Comparison of ENCODE assay signal across 8 cellular contexts in genomic region chr12:55715833-55716581, GRCh38. TPM values are rescaled to one million over a fixed set of nuclear protein-coding genes. Genes with fewer than 3 reads are reported as not detected.
A peak's percentile ranks its signal among the peaks of the same experiment; 100 is the strongest.
DNase-seq lines count a peak whose midpoint lies in the region; ATAC-seq and TF ChIP-seq lines count a peak whose summit lies in the region.

Gene BLOC1S1, plus strand, starts transcription at chr12:55716046. Its CDS starts 6 bp downstream, at chr12:55716052.

- H2AFZ ChIP-seq in PC-9, result peak within 1 kb of the TSS; percentile 99

- H3K9ac ChIP-seq in mucosa of rectum (ENCODE audit: low read depth in 1 of 2, low read length in 2 of 2), result peak within 1 kb of the TSS; percentile 82 to 94

- H3K79me2 ChIP-seq in PC-9 (ENCODE audit: low read depth), result peaks cover 5% of the 10 kb centered on the region; the same call in 1 of the 2 replicates

- peaks cover 26% of the 10 kb centered on the region for H3F3A ChIP-seq in PC-9 (ENCODE audit: insufficient read depth, low read depth)

- intact Hi-C loops in PC-9 (cut with micrococcal nuclease; ENCODE audit: unreplicated experiment), result no loop called here

- peaks cover 36% of the 10 kb centered on the region for H3K4me1 ChIP-seq in PC-9 (replicated peaks; ENCODE audit: insufficient read depth)
- peaks cover 49 to 51% of the 10 kb centered on the region in 2 donors for H3K4me1 ChIP-seq in mucosa of rectum (ENCODE audit: control insufficient read depth in 2 of 2, insufficient read depth in 2 of 2, low read length in 2 of 2)

- peak within 1 kb of the TSS; percentile 100 for H3K4me3 ChIP-seq in PC-9
- H3K4me3 ChIP-seq in epithelial cell of proximal tubule (ENCODE audit: low read depth, low read length), result peak within 1 kb of the TSS; percentile 76
- peak within 1 kb of the TSS; percentile 85 to 93 for H3K4me3 ChIP-seq in mucosa of rectum (ENCODE audit: low read length in 2 of 2)

- H3K36me3 ChIP-seq in PC-9 (ENCODE audit: low read depth) (no peaks in the 10 kb centered on the region), mucosa of rectum (ENCODE audit: control insufficient read depth in 2 of 2, insufficient read depth in 2 of 2, low read length in 2 of 2) (peaks cover 0 to 4% of the 10 kb centered on the region in 2 donors)

- H3K9me3 ChIP-seq in PC-9 (ENCODE audit: insufficient read depth, low read depth) (no peaks in the 10 kb centered on the region), mucosa of rectum (ENCODE audit: control insufficient read depth in 2 of 2, low read length in 2 of 2) (no peaks in the 10 kb centered on the region)

- TF ChIP-seq CTCF in PC-9 (conservative IDR thresholded peaks at IDR 0.05) (no peak), epithelial cell of proximal tubule (conservative IDR thresholded peaks at IDR 0.05; ENCODE audit: low read depth, low read length) (peak; percentile 17)

- in situ Hi-C loops in KBM-7 (cut with MboI; ENCODE audit: low pct_unique_long_range_greater_than_20kb, low sequenced_read_pairs), result no loop called here

- peak; percentile 91 for ATAC-seq in GM21717 (IDR thresholded peaks at IDR 0.05; ENCODE audit: unreplicated experiment)

- H3K27me3 ChIP-seq in PC-9 (ENCODE audit: insufficient read depth, low read depth), result peaks cover 12% of the 10 kb centered on the region; the same call in 1 of the 2 replicates
- H3K27me3 ChIP-seq in mucosa of rectum (ENCODE audit: control insufficient read depth in 2 of 2, insufficient read depth in 2 of 2, low read length in 2 of 2), result no peaks in the 10 kb centered on the region

- CTCF ChIA-PET in PC-9 (lab: Charles Lee), result interaction anchor here (0.5 to 0.6 kb wide), 2 partner anchors 211 to 257 kb away, joined by 3 to 24 read pairs; no protein-coding TSS in a partner anchor

- DNase-seq in DMS53 (lab: John Stamatoyannopoulos, UW) (peak; percentile 98), KBM-7 (peak; percentile 89), PC-9 (peak; percentile 75 to 92), epithelial cell of proximal tubule (ENCODE audit: low read depth) (no peak)
- DNase-seq in activated T-cell treated with anti-CD3 and anti-CD28 coated beads, Interleukin-2, amount 50 U/mL, for 1 hour, result peak; percentile 91
- DNase-seq in stimulated activated CD8-positive, alpha-beta memory T cell treated with anti-CD3 and anti-CD28 coated beads, Interleukin-4, amount 100 ng/mL, for 48 hours, result peak; percentile 97

- H3K9me2 ChIP-seq in PC-9 (ENCODE audit: insufficient read depth), result no peaks in the 10 kb centered on the region

- TSS peak; percentile 32 for BruUV-seq in PC-9 (replicated peaks; lab: Mats Ljungman, UMichigan)

- POLR2A ChIA-PET in PC-9 (lab: Charles Lee; ENCODE audit: unreplicated experiment), result interaction anchor here (0.6 kb wide), 2 partner anchors 35 to 291 kb away, joined by 3 to 33 read pairs; a partner anchor contains a TSS

- H3K27ac ChIP-seq in PC-9 (peak within 1 kb of the TSS; percentile 87), mucosa of rectum (ENCODE audit: low read depth in 2 of 2, low read length in 2 of 2) (peak within 1 kb of the TSS; percentile 95)

- H3K4me2 ChIP-seq in PC-9, result peak within 1 kb of the TSS; percentile 89

- H4K20me1 ChIP-seq in PC-9 (ENCODE audit: insufficient read depth), result no peaks in the 10 kb centered on the region

RNA-seq across cellular contexts. Expression of gene BLOC1S1, which starts in this region (rescaled TPM):
- total RNA-seq in PC-9 (2021) (81.1 and 101 TPM in 2 replicates), epithelial cell of proximal tubule (157 and 187 TPM in 2 replicates)
